In the genomic region with DNA sequence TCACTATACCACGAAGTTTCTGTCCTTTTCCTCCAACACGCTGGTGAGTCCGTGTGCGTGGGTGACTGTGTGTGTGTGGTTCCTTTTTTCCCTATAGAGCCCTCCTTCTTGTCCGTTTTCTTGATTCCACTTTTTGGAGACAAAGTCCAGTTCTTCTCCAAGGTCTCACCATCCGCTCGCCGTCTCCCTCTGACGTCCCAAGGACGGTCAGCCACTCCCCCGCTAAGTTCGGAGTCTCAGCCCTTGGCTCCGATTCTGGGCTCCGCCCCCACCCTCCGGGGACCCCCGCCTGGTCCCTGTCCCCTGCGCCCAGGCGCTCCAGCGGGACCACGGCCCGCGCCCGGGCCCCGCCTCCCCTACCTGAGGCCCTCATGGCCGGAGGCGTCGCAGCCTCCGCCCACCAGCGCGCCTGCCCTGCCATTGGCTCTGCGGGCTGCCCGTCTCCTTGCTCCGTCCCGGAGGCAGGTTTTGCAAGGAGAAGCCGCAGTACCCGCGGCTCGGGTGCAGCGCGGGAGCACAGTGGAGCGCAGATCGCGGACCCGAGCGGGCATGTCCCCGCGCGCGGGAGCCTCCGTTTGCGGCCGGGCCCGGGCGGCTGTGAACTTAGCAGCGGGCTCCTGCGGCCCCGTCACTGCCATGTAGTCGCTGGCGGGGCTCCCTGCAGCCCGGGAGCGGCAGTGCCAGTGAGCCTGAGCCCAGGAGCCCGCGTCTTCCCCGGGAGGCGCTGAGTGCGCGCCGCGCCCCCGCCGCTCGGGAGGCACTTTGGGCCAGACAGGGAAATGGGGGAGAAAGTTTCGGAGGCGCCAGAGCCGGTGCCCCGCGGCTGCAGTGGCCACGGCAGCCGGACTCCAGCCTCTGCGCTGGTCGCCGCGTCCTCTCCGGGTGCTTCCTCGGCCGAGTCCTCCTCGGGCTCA, we compare ENCODE assay signal across 1 cellular context.
TF ChIP-seq lines count a peak whose summit lies in the region.

TSS of gene MAST4 (plus strand) at position 517 of the 914 bp plus-strand sequence. CDS start at position 780, 263 bp downstream.

TF ChIP-seq in endothelial cell of umbilical vein, 7 proteins besides CTCF, POLR2A, EP300 and RAD21:
- no peak for TF ChIP-seq GATA2 (IDR thresholded peaks at IDR 0.05; ENCODE audit: insufficient read depth, insufficient read length, low read depth, low read length)
- no peak for TF ChIP-seq MYC (IDR thresholded peaks at IDR 0.05; ENCODE audit: low read depth, low read length)
- TF ChIP-seq JUN (IDR thresholded peaks at IDR 0.05; ENCODE audit: borderline replicate concordance, insufficient read depth, insufficient read length, low read depth): no peak
- no peak for TF ChIP-seq FOS (IDR thresholded peaks at IDR 0.05; ENCODE audit: borderline replicate concordance, insufficient read depth, low read length)
- no peak for TF ChIP-seq MAX (IDR thresholded peaks at IDR 0.05; ENCODE audit: insufficient read depth, insufficient read length)
- no peak for TF ChIP-seq POLR2AphosphoS5 (IDR thresholded peaks at IDR 0.05; ENCODE audit: insufficient read depth, low read depth, low read length)
- no peak for TF ChIP-seq EZH2 (IDR thresholded peaks at IDR 0.05; ENCODE audit: borderline replicate concordance, low read depth, low read length, severe bottlenecking)
